In the genomic region with DNA sequence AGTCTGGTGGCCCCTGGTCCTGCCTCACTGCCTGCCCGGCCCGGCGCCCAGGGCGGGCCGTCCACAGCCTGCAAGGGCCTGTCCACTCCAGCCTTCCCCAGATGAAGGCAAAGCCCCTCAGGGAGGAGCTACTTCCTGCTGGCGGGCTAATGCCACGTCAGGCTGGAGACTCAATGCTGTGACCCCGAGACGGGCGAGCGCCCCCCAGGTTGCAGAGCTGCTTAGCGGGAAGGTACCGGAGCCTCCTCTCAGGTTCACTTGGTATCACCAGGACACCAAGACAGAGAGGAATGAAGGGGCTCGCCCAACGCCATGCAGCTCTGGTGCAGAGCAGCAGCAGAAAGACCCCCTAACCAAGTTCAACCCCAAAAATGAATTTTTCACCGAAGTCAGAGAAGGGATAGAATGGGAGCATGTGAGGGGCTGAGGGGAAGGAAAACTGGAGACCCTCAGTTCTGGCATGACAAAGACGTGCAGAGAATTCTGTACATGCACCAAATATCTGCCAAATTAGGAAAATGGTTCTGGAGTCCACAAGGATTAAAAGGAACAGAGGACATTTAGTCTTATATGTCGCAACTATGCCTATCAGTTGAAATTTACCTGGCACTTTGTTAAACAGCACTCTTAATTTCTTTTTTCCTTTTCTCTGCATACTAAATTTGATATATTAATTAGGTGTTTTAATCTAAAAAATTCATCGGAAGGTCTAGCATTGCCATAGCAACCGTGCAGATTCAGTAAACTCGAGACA, we compare ENCODE assay signal across 1 cellular context.
TF ChIP-seq lines count a peak whose summit lies in the region.

No MANE protein-coding gene starts in this region.

TF ChIP-seq in HepG2, 621 proteins besides CTCF, POLR2A, EP300 and RAD21:
- TF ChIP-seq ZNF232 (CRISPR knock-in tag; IDR thresholded peaks at IDR 0.05; ENCODE audit: borderline replicate concordance) (no peak), CEBPB (IDR thresholded peaks at IDR 0.05; ENCODE audit: borderline replicate concordance, low read depth, low read length) (peak; percentile 41; the same call in 1 of the 2 replicates)
TF ChIP-seq in HepG2: peak in this region for 1.
